Comparison of ENCODE assay signal across 20 cellular contexts in genomic region chrX:47209508-47210238, GRCh38.
"Had no signal": no experiment of that assay in that cellular context is flagged by ENCODE, and none has a peak within 500 bp of the region (broad histone marks: within the 10 kb centered on the region; RNA-seq: fewer than 3 reads in every experiment).

No MANE protein-coding gene starts in this region.

- H3K4me1 Mint-ChIP-seq: activated B cell treated with CpG ODN at 0.5 μM for 24 hours had no signal

- H3K4me3 ChIP-seq: pancreas, smooth muscle cell, transverse colon had no signal

- ATAC-seq: activated CD4-positive, alpha-beta T cell treated with anti-CD3 and anti-CD28 coated beads for 36 hours; activated naive CD8-positive, alpha-beta T cell treated with anti-CD3 and anti-CD28 coated beads, Interleukin-2, amount 50 U/mL, for 24 hours; left colon; naive thymus-derived CD8-positive, alpha-beta T cell; pancreas; sciatic nerve; stimulated activated naive B cell treated with anti-CD40 and anti-IgM and Interleukin-4, amounts not matched to agents 10 μg/mL and 1 μg/mL and 100 μg/mL, for 72 hours; T-helper 17 cell had no signal

- H3K27ac Mint-ChIP-seq: activated B cell treated with CpG ODN at 0.5 μM for 24 hours; activated CD4-positive, alpha-beta memory T cell treated with anti-CD3 and anti-CD28 coated beads for 36 hours; activated CD4-positive, alpha-beta T cell treated with anti-CD3 and anti-CD28 coated beads for 36 hours; activated naive CD8-positive, alpha-beta T cell treated with anti-CD3 and anti-CD28 coated beads, Interleukin-2, amount 50 U/mL, for 24 hours; naive thymus-derived CD8-positive, alpha-beta T cell; stimulated activated naive B cell treated with anti-CD40 and anti-IgM and Interleukin-4, amounts not matched to agents 10 μg/mL and 1 μg/mL and 100 μg/mL, for 72 hours; T-helper 17 cell had no signal

- DNase-seq: activated B cell treated with CpG ODN at 0.5 μM for 24 hours; activated CD4-positive, alpha-beta memory T cell treated with anti-CD3 and anti-CD28 coated beads for 36 hours; activated CD4-positive, alpha-beta T cell treated with anti-CD3 and anti-CD28 coated beads for 36 hours; activated effector memory CD4-positive, alpha-beta T cell treated with anti-CD3 and anti-CD28 coated beads, Interleukin-2, amount 50 U/mL, for 16 hours; activated naive CD4-positive, alpha-beta T cell treated with anti-CD3 and anti-CD28 coated beads, Interleukin-2, amount 50 U/mL, for 16 hours; activated naive CD8-positive, alpha-beta T cell treated with anti-CD3 and anti-CD28 coated beads, Interleukin-2, amount 50 U/mL, for 24 hours; erythroblast; foreskin fibroblast; glutamatergic neuron; left colon; naive thymus-derived CD8-positive, alpha-beta T cell; stimulated activated CD4-positive, alpha-beta T cell treated with anti-CD3 and anti-CD28 coated beads, Interleukin-2, amount 100 ng/mL, for 48 hours; stimulated activated CD8-positive, alpha-beta memory T cell treated with anti-CD3 and anti-CD28 coated beads, Interleukin-4, amount 100 ng/mL, for 48 hours; stimulated activated naive B cell treated with anti-CD40 and anti-IgM and Interleukin-4, amounts not matched to agents 10 μg/mL and 1 μg/mL and 100 μg/mL, for 72 hours; SW 1271; T-helper 17 cell; transverse colon had no signal

- H3K4me3 Mint-ChIP-seq: activated B cell treated with CpG ODN at 0.5 μM for 24 hours; activated CD4-positive, alpha-beta memory T cell treated with anti-CD3 and anti-CD28 coated beads for 36 hours; activated CD4-positive, alpha-beta T cell treated with anti-CD3 and anti-CD28 coated beads for 36 hours; activated naive CD8-positive, alpha-beta T cell treated with anti-CD3 and anti-CD28 coated beads, Interleukin-2, amount 50 U/mL, for 24 hours; naive thymus-derived CD8-positive, alpha-beta T cell; stimulated activated naive B cell treated with anti-CD40 and anti-IgM and Interleukin-4, amounts not matched to agents 10 μg/mL and 1 μg/mL and 100 μg/mL, for 72 hours; T-helper 17 cell had no signal

- H3K27me3 Mint-ChIP-seq: activated B cell treated with CpG ODN at 0.5 μM for 24 hours; activated CD4-positive, alpha-beta memory T cell treated with anti-CD3 and anti-CD28 coated beads for 36 hours; activated CD4-positive, alpha-beta T cell treated with anti-CD3 and anti-CD28 coated beads for 36 hours; activated naive CD8-positive, alpha-beta T cell treated with anti-CD3 and anti-CD28 coated beads, Interleukin-2, amount 50 U/mL, for 24 hours; naive thymus-derived CD8-positive, alpha-beta T cell; stimulated activated naive B cell treated with anti-CD40 and anti-IgM and Interleukin-4, amounts not matched to agents 10 μg/mL and 1 μg/mL and 100 μg/mL, for 72 hours; T-helper 17 cell had no signal

- H3K9me3 Mint-ChIP-seq: activated B cell treated with CpG ODN at 0.5 μM for 24 hours; activated CD4-positive, alpha-beta memory T cell treated with anti-CD3 and anti-CD28 coated beads for 36 hours; activated naive CD8-positive, alpha-beta T cell treated with anti-CD3 and anti-CD28 coated beads, Interleukin-2, amount 50 U/mL, for 24 hours; naive thymus-derived CD8-positive, alpha-beta T cell; stimulated activated naive B cell treated with anti-CD40 and anti-IgM and Interleukin-4, amounts not matched to agents 10 μg/mL and 1 μg/mL and 100 μg/mL, for 72 hours had no signal
